14 cellular contexts compared by ENCODE assay signal in genomic region chr5:172071244-172071875, GRCh38.
DNase-seq lines count a peak whose midpoint lies in the region; ATAC-seq lines count a peak whose summit lies in the region.
"Had no signal": no experiment of that assay in that cellular context is flagged by ENCODE, and none has a peak within 500 bp of the region (broad histone marks: within the 10 kb centered on the region; RNA-seq: fewer than 3 reads in every experiment).

No MANE protein-coding gene starts in this region.

- H3K4me1 Mint-ChIP-seq in stimulated activated naive CD8-positive, alpha-beta T cell treated with anti-CD3 and anti-CD28 coated beads, Interleukin-15, Interleukin-2, amounts not matched to agents 100 ng/mL and 50 ng/mL, for 24 hours (ENCODE audit: low read depth): peaks cover 52% of the 10 kb centered on the region
- peaks cover 27% of the 10 kb centered on the region for H3K4me1 Mint-ChIP-seq in activated T-helper 17 cell treated with anti-CD3 and anti-CD28 coated beads, Interleukin-2, amount 50 U/mL, for 72 hours
- peaks cover 21% of the 10 kb centered on the region for H3K4me1 Mint-ChIP-seq in memory B cell
- H3K4me1 Mint-ChIP-seq: mesothelial cell of epicardium had no signal

- ATAC-seq in stimulated activated naive CD8-positive, alpha-beta T cell treated with anti-CD3 and anti-CD28 coated beads, Interleukin-15, Interleukin-2, amounts not matched to agents 100 U/mL and 50 U/mL, for 24 hours: no peak
- ATAC-seq in activated T-helper 17 cell treated with anti-CD3 and anti-CD28 coated beads, Interleukin-2, amount 50 U/mL, for 72 hours (replicated peaks): no peak
- no peak for ATAC-seq in memory B cell (ENCODE audit: low read depth)
- ATAC-seq: K562 had no signal

- H3K4me3 Mint-ChIP-seq in stimulated activated naive CD8-positive, alpha-beta T cell treated with anti-CD3 and anti-CD28 coated beads, Interleukin-15, Interleukin-2, amounts not matched to agents 100 ng/mL and 50 ng/mL, for 24 hours: no peak overlapping the region
- H3K4me3 Mint-ChIP-seq in activated T-helper 17 cell treated with anti-CD3 and anti-CD28 coated beads, Interleukin-2, amount 50 U/mL, for 72 hours: peak overlapping the region; percentile 5
- H3K4me3 Mint-ChIP-seq in memory B cell: no peak overlapping the region
- H3K4me3 Mint-ChIP-seq: mesothelial cell of epicardium had no signal

- H3K27me3 Mint-ChIP-seq in stimulated activated naive CD8-positive, alpha-beta T cell treated with anti-CD3 and anti-CD28 coated beads, Interleukin-15, Interleukin-2, amounts not matched to agents 100 ng/mL and 50 ng/mL, for 24 hours: no peaks in the 10 kb centered on the region
- no peaks in the 10 kb centered on the region for H3K27me3 Mint-ChIP-seq in activated T-helper 17 cell treated with anti-CD3 and anti-CD28 coated beads, Interleukin-2, amount 50 U/mL, for 72 hours
- no peaks in the 10 kb centered on the region for H3K27me3 Mint-ChIP-seq in memory B cell

- peaks cover 66% of the 10 kb centered on the region for H3K36me3 Mint-ChIP-seq in stimulated activated naive CD8-positive, alpha-beta T cell treated with anti-CD3 and anti-CD28 coated beads, Interleukin-15, Interleukin-2, amounts not matched to agents 100 ng/mL and 50 ng/mL, for 24 hours (ENCODE audit: low read depth)
- H3K36me3 Mint-ChIP-seq in activated T-helper 17 cell treated with anti-CD3 and anti-CD28 coated beads, Interleukin-2, amount 50 U/mL, for 72 hours (ENCODE audit: low read depth): peaks cover 85% of the 10 kb centered on the region
- H3K36me3 Mint-ChIP-seq in memory B cell: peaks cover 28% of the 10 kb centered on the region

- no peaks in the 10 kb centered on the region for H3K9me3 Mint-ChIP-seq in stimulated activated naive CD8-positive, alpha-beta T cell treated with anti-CD3 and anti-CD28 coated beads, Interleukin-15, Interleukin-2, amounts not matched to agents 100 ng/mL and 50 ng/mL, for 24 hours
- no peaks in the 10 kb centered on the region for H3K9me3 Mint-ChIP-seq in activated T-helper 17 cell treated with anti-CD3 and anti-CD28 coated beads, Interleukin-2, amount 50 U/mL, for 72 hours
- no peaks in the 10 kb centered on the region for H3K9me3 Mint-ChIP-seq in memory B cell
- H3K9me3 Mint-ChIP-seq: mesothelial cell of epicardium had no signal

- DNase-seq in stimulated activated naive CD8-positive, alpha-beta T cell treated with anti-CD3 and anti-CD28 coated beads, Interleukin-15, Interleukin-2, amounts not matched to agents 100 U/mL and 50 U/mL, for 24 hours: no peak
- DNase-seq in memory B cell (ENCODE audit: low spot score in 2 of 2) (no peak), SIG-M5 treated with dmso at 0.1 percent for 504 hours (lab: John Stamatoyannopoulos, UW; ENCODE audit: unreplicated experiment) (no peak), NCI-H2227 (lab: John Stamatoyannopoulos, UW; ENCODE audit: unreplicated experiment) (no peak), NCI-H345 (lab: John Stamatoyannopoulos, UW) (no peak)
- DNase-seq: activated CD4-positive, alpha-beta T cell treated with anti-CD3 and anti-CD28 coated beads, Interleukin-2, amount 50 U/mL, for 1 hour; amygdala; Caco-2; central memory CD4-positive, alpha-beta T cell; NCI-H187 treated with DMSO at 0.1 percent for 48 hours had no signal

- peak overlapping the region; percentile 9 for H3K27ac Mint-ChIP-seq in stimulated activated naive CD8-positive, alpha-beta T cell treated with anti-CD3 and anti-CD28 coated beads, Interleukin-15, Interleukin-2, amounts not matched to agents 100 ng/mL and 50 ng/mL, for 24 hours
- H3K27ac Mint-ChIP-seq in activated T-helper 17 cell treated with anti-CD3 and anti-CD28 coated beads, Interleukin-2, amount 50 U/mL, for 72 hours: peak overlapping the region; percentile 14
- peak overlapping the region; percentile 41 for H3K27ac Mint-ChIP-seq in memory B cell
- H3K27ac Mint-ChIP-seq: mesothelial cell of epicardium had no signal
